2 cellular contexts compared by ENCODE assay signal in genomic region chr3:169822540-169822939, GRCh38.
TF ChIP-seq lines count a peak whose summit lies in the region.

No MANE protein-coding gene starts in this region.

TF ChIP-seq in GM23338, 12 proteins besides CTCF, POLR2A, EP300 and RAD21:
- no peak for TF ChIP-seq REST (IDR thresholded peaks at IDR 0.05; ENCODE audit: unreplicated experiment)
- no peak for TF ChIP-seq POLR2AphosphoS5 (IDR thresholded peaks at IDR 0.05; ENCODE audit: low read depth)
- no peak for TF ChIP-seq NANOG (IDR thresholded peaks at IDR 0.05; ENCODE audit: borderline replicate concordance)
- no peak for TF ChIP-seq CREB1 (CRISPR knock-in tag; IDR thresholded peaks at IDR 0.05; ENCODE audit: low read depth)
- TF ChIP-seq EZH2phosphoT487 (IDR thresholded peaks at IDR 0.05; ENCODE audit: unreplicated experiment), result no peak
- no peak for TF ChIP-seq ZNF114 (CRISPR knock-in tag; IDR thresholded peaks at IDR 0.05)
- TF ChIP-seq EZH2 (IDR thresholded peaks at IDR 0.05; ENCODE audit: low read depth, unreplicated experiment), result no peak

TF ChIP-seq in K562, 482 proteins besides CTCF, POLR2A, EP300 and RAD21:
- TF ChIP-seq NFIC (IDR thresholded peaks at IDR 0.05) (0 out of 2 replicates have a peak, but pooled peaks have one; percentile 15), ZNF589 (CRISPR knock-in tag; IDR thresholded peaks at IDR 0.05; ENCODE audit: low read depth) (no peak), HNRNPUL1 (IDR thresholded peaks at IDR 0.05; ENCODE audit: low read length) (no peak), GMEB1 (CRISPR knock-in tag; IDR thresholded peaks at IDR 0.05) (no peak)
